In the genomic region with DNA sequence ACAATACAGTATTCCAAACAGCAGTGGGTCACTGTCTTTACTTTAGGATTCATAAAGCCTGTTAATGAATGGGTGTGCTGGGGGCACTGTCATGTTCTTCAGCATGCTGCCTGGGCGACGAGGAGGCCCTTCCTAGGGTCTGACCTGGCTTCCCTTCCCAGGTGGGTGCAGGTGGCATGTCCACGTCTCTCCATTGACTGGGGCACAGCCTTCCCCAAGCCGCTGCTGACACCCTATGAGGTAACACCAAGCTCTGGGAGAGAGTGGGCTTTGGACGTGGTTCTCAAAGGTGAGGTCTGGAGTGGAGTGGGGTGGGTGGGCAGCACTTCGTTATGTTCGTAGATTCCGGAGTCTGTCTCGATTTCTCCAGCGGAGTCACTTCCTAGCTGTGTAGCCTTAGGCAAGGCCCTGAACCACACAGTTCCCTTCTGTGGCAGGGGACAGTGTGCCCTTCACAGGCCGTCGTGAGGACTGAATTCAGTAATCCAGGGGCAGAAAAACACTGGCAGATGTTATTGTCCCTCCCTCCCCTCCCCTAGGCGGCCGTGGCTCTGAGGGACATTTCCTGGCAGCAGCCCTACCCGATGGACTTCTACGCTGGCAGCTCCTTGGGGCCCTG, we compare ENCODE assay signal across 9 cellular contexts. TPM values are rescaled to one million over a fixed set of nuclear protein-coding genes. Genes with fewer than 3 reads are reported as not detected.
DNase-seq lines count a peak whose midpoint lies in the region; ATAC-seq, FAIRE-seq and TF ChIP-seq lines count a peak whose summit lies in the region.
"Had no signal": no experiment of that assay in that cellular context is flagged by ENCODE, and none has a peak within 500 bp of the region (broad histone marks: within the 10 kb centered on the region; RNA-seq: fewer than 3 reads in every experiment).

No MANE protein-coding gene starts in this region.

- H3K27me3 ChIP-seq in brain microvascular endothelial cell (replicated peaks) (no peaks in the 10 kb centered on the region), mucosa of rectum (ENCODE audit: control insufficient read depth in 2 of 2, insufficient read depth in 2 of 2, low read length in 2 of 2) (no peaks in the 10 kb centered on the region)

- no peaks in the 10 kb centered on the region for H3K9me3 ChIP-seq in mucosa of rectum (ENCODE audit: control insufficient read depth in 2 of 2, low read length in 2 of 2)

- in situ Hi-C loops in brain microvascular endothelial cell (cut with HindIII; ENCODE audit: low pct_ligation_motif_present, low sequenced_read_pairs) (no loop called here), G401 (cut with HindIII; ENCODE audit: low sequenced_read_pairs) (loop anchor here (25.0 kb wide), 1 partner anchor 154 kb away; no protein-coding TSS in a partner anchor)

- DNase-seq in brain microvascular endothelial cell (no peak), GM19239 (ENCODE audit: insufficient read length, low spot score) (no peak), G401 (ENCODE audit: low spot score) (no peak), DMS153 (lab: John Stamatoyannopoulos, UW) (no peak)
- DNase-seq in stimulated activated naive CD4-positive, alpha-beta T cell (lab: John Stamatoyannopoulos, UW): no peak

- H3K27ac ChIP-seq in 22Rv1 (peak overlapping the region; percentile 89), brain microvascular endothelial cell (peak overlapping the region; percentile 88), mucosa of rectum (ENCODE audit: low read depth in 2 of 2, low read length in 2 of 2) (peak overlapping the region; percentile 32 to 58)

- no peak for FAIRE-seq in GM19239 (lab: Jason Lieb, UNC)
- FAIRE-seq: colon had no signal

- H3K4me1 ChIP-seq in mucosa of rectum (ENCODE audit: control insufficient read depth in 2 of 2, insufficient read depth in 2 of 2, low read length in 2 of 2): peaks cover 12 to 17% of the 10 kb centered on the region in 2 donors

- peak overlapping the region; percentile 85 for H3K4me3 ChIP-seq in brain microvascular endothelial cell (ENCODE audit: low read depth, low read length)
- peak overlapping the region; percentile 85 to 98 for H3K4me3 ChIP-seq in mucosa of rectum (ENCODE audit: low read length in 2 of 2)

- H3K36me3 ChIP-seq in brain microvascular endothelial cell (replicated peaks) (peaks cover 17% of the 10 kb centered on the region), mucosa of rectum (ENCODE audit: control insufficient read depth in 2 of 2, insufficient read depth in 2 of 2, low read length in 2 of 2) (peaks cover 12 to 30% of the 10 kb centered on the region in 2 donors)

- H3K9ac ChIP-seq in mucosa of rectum (ENCODE audit: low read depth in 1 of 2, low read length in 2 of 2): peak overlapping the region in 1 of 2 donors; percentile 94

- peak; percentile 13 for ATAC-seq in HG02759 (IDR thresholded peaks at IDR 0.05; ENCODE audit: unreplicated experiment)

- TF ChIP-seq CTCF in 22Rv1 (IDR thresholded peaks at IDR 0.05) (no peak), brain microvascular endothelial cell (IDR thresholded peaks at IDR 0.05; ENCODE audit: low read depth, low read length, missing control alignments) (no peak)

RNA-seq across cellular contexts. Expression of a gene that starts 0.8 kb away (rescaled TPM):
- total RNA-seq in G401 (2014; rRNA removed; shearing (Covaris generic)): 48.0 and 63.1 TPM in 2 replicates

RNA-seq across cellular contexts. Expression of a gene that starts 11.1 kb away (rescaled TPM):
- total RNA-seq in G401 (2014; rRNA removed; shearing (Covaris generic)): 48.8 and 56.7 TPM in 2 replicates

RNA-seq across cellular contexts. Expression of a gene that starts 13.9 kb away (rescaled TPM):
- total RNA-seq in G401 (2014; rRNA removed; shearing (Covaris generic)): 20.2 and 37.8 TPM in 2 replicates

RNA-seq across cellular contexts. Expression of a gene that starts 15.9 kb away (rescaled TPM):
- 65.0 and 65.6 TPM in 2 replicates for total RNA-seq in G401 (2014; rRNA removed; shearing (Covaris generic))
